Comparison of ENCODE assay signal across 21 cellular contexts in the genomic region with DNA sequence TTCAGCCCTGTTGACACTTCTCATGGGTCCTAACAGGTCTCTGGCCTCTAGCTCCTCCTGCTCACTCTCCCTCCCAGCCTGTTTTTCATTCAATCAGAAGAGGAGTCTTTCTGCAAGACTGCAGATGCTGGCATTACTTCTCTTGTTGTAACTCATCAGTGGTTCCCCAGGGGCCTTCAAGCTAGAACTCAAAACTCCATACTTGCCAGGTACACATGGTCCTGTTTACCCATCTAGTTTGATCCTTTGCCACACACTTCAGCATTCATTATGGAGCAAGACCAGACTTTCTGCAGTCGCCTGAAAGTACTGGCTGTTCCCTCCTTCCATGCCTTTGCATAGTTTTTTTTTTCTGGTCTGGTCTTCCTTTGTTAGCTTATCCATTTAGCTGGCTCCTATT. TPM values are rescaled to one million over a fixed set of nuclear protein-coding genes. Genes with fewer than 3 reads are reported as not detected.
A peak's percentile ranks its signal among the peaks of the same experiment; 100 is the strongest.
DNase-seq lines count a peak whose midpoint lies in the region; ATAC-seq and TF ChIP-seq lines count a peak whose summit lies in the region.
"Had no signal": no experiment of that assay in that cellular context is flagged by ENCODE, and none has a peak within 500 bp of the region (broad histone marks: within the 10 kb centered on the region; RNA-seq: fewer than 3 reads in every experiment).

No MANE protein-coding gene starts in this region.

- peaks cover 100% of the 10 kb centered on the region for H3K36me3 Mint-ChIP-seq in activated T-helper 17 cell treated with anti-CD3 and anti-CD28 coated beads, Interleukin-2, amount 50 U/mL, for 72 hours (ENCODE audit: low read depth)

- no peaks in the 10 kb centered on the region for H3K36me3 ChIP-seq in suprapubic skin

- H3K9me3 ChIP-seq in right cardiac atrium (ENCODE audit: control insufficient read depth, low read length) (no peaks in the 10 kb centered on the region), suprapubic skin (no peaks in the 10 kb centered on the region)

- no peak overlapping the region for H3K4me3 Mint-ChIP-seq in activated T-helper 17 cell treated with anti-CD3 and anti-CD28 coated beads, Interleukin-2, amount 50 U/mL, for 72 hours
- H3K4me3 Mint-ChIP-seq: CD4-positive, alpha-beta T cell had no signal

- TF ChIP-seq POLR2A in suprapubic skin (IDR thresholded peaks at IDR 0.05), result no peak

- peak; percentile 26 for ATAC-seq in Right ventricle myocardium inferior
- no peak for ATAC-seq in right cardiac atrium
- ATAC-seq in activated T-helper 17 cell treated with anti-CD3 and anti-CD28 coated beads, Interleukin-2, amount 50 U/mL, for 72 hours (replicated peaks), result no peak
- no peak for ATAC-seq in HG03045 (IDR thresholded peaks at IDR 0.05; ENCODE audit: unreplicated experiment)
- ATAC-seq: A549 had no signal

- H3K27ac ChIP-seq in right cardiac atrium (ENCODE audit: low read length) (no peak overlapping the region), suprapubic skin (peak overlapping the region; percentile 58)
- H3K27ac ChIP-seq: A549 had no signal

- H3K27me3 ChIP-seq in right cardiac atrium (ENCODE audit: control insufficient read depth, insufficient read depth), result no peaks in the 10 kb centered on the region
- H3K27me3 ChIP-seq in suprapubic skin, result no peaks in the 10 kb centered on the region

- H3K9me3 Mint-ChIP-seq in activated T-helper 17 cell treated with anti-CD3 and anti-CD28 coated beads, Interleukin-2, amount 50 U/mL, for 72 hours, result peaks cover 7% of the 10 kb centered on the region

- H3K4me1 ChIP-seq in right cardiac atrium (ENCODE audit: control insufficient read depth, insufficient read depth, low read length) (peaks cover 1% of the 10 kb centered on the region), suprapubic skin (peaks cover 30% of the 10 kb centered on the region)
- H3K4me1 ChIP-seq: A549 had no signal

- H3K27me3 Mint-ChIP-seq in activated T-helper 17 cell treated with anti-CD3 and anti-CD28 coated beads, Interleukin-2, amount 50 U/mL, for 72 hours, result no peaks in the 10 kb centered on the region
- H3K27me3 Mint-ChIP-seq: CD4-positive, alpha-beta T cell had no signal

- 67% methylated on average over 1 of the region's 1 CpG for WGBS in right cardiac atrium
- WGBS in suprapubic skin, result 32% methylated on average over 1 of the region's 1 CpG

- peak overlapping the region; percentile 34 for H3K27ac Mint-ChIP-seq in activated T-helper 17 cell treated with anti-CD3 and anti-CD28 coated beads, Interleukin-2, amount 50 U/mL, for 72 hours
- H3K27ac Mint-ChIP-seq: CD4-positive, alpha-beta T cell had no signal

- TF ChIP-seq EP300 in suprapubic skin (IDR thresholded peaks at IDR 0.05), result no peak

- no peaks in the 10 kb centered on the region for H3K4me1 Mint-ChIP-seq in activated T-helper 17 cell treated with anti-CD3 and anti-CD28 coated beads, Interleukin-2, amount 50 U/mL, for 72 hours

- H3K4me3 ChIP-seq in right cardiac atrium (ENCODE audit: low read length), result no peak overlapping the region
- H3K4me3 ChIP-seq in suprapubic skin, result no peak overlapping the region
- H3K4me3 ChIP-seq: A549 had no signal

- intact Hi-C loops in Right ventricle myocardium inferior (cut with DNase I) (no loop called here), right cardiac atrium (cut with DNase I) (no loop called here)

- DNase-seq in Right ventricle myocardium inferior (ENCODE audit: missing footprints) (no peak), right cardiac atrium (no peak), fibroblast of the conjunctiva (ENCODE audit: low read depth) (peak; percentile 62), suprapubic skin (ENCODE audit: low spot score in 2 of 2) (no peak), nucleus accumbens (lab: John Stamatoyannopoulos, UW) (no peak)
- no peak for DNase-seq in activated CD4-positive, alpha-beta T cell treated with anti-CD3 and anti-CD28 coated beads, Interleukin-2, amount 50 U/mL, for 1 hour
- DNase-seq: Calu3; CD4-positive, alpha-beta T cell; DND-41; GDM1; KBM-7; NCI-H1436 treated with DMSO at 0.1 percent for 48 hours; NCI-H2081; NCI-H226; NCI-H69; NK-92 treated with Interleukin-12 subunit alpha and Interleukin-12 subunit beta, amount 100 ng/mL, for 24 hours; OCI-M1; RPMI8226 had no signal

- TF ChIP-seq CTCF in suprapubic skin (IDR thresholded peaks at IDR 0.05), result no peak

RNA-seq across cellular contexts. Expression of gene SERBP1, which starts 47.9 kb away (rescaled TPM):
- 123 TPM for total RNA-seq in Right ventricle myocardium inferior
- 100 to 1,000 TPM; 108 to 122 (median 114) TPM for total RNA-seq in right cardiac atrium
- polyA plus RNA-seq in right cardiac atrium, result 77.0 TPM
- 100 to 1,000 TPM; 225 to 393 TPM for total RNA-seq in activated T-helper 17 cell treated with anti-CD3 and anti-CD28 coated beads, Interleukin-2, amount 50 U/mL, for 72 hours
- 100 to 1,000 TPM; 188 to 330 (median 233) TPM for total RNA-seq in suprapubic skin
